Comparison of ENCODE assay signal across 9 cellular contexts in genomic region chr1:43992232-43992995, GRCh38. TPM values are rescaled to one million over a fixed set of nuclear protein-coding genes. Genes with fewer than 3 reads are reported as not detected.
DNase-seq lines count a peak whose midpoint lies in the region; ATAC-seq and TF ChIP-seq lines count a peak whose summit lies in the region.
"Had no signal": no experiment of that assay in that cellular context is flagged by ENCODE, and none has a peak within 500 bp of the region (broad histone marks: within the 10 kb centered on the region; RNA-seq: fewer than 3 reads in every experiment).

No MANE protein-coding gene starts in this region.

- H3K4me3 ChIP-seq in iPS-18a (ENCODE audit: low read length) (peak overlapping the region; percentile 74), suprapubic skin (peak overlapping the region; percentile 63)

- H3K36me3 ChIP-seq in iPS-18a (ENCODE audit: control insufficient read depth, low read depth, low read length) (no peaks in the 10 kb centered on the region), suprapubic skin (no peaks in the 10 kb centered on the region)

- no peak for ATAC-seq in activated CD8-positive, alpha-beta T cell treated with anti-CD3 and anti-CD28 coated beads, Interleukin-2, amount 10 ng/mL, durations not matched to agents 7 days and 5 days
- no peak for ATAC-seq in GM19455 (IDR thresholded peaks at IDR 0.05; ENCODE audit: unreplicated experiment)

- H3K27ac Mint-ChIP-seq in T-helper 1 cell treated with Interleukin-12 subunit alpha and Interleukin-12 subunit beta and Interleukin-4 antibody, amounts not matched to agents 30 μg/mL and 1 μg/mL, for 36 hours, result no peak overlapping the region
- H3K27ac Mint-ChIP-seq in activated CD8-positive, alpha-beta T cell treated with anti-CD3 and anti-CD28 coated beads, Interleukin-2, amount 10 ng/mL, durations not matched to agents 7 days and 5 days, result peak overlapping the region; percentile 1

- H3K27ac ChIP-seq in iPS-18a (ENCODE audit: low read length), result no peak overlapping the region
- H3K27ac ChIP-seq in suprapubic skin, result peak overlapping the region; percentile 71

- H3K9me3 Mint-ChIP-seq in T-helper 1 cell treated with Interleukin-12 subunit alpha and Interleukin-12 subunit beta and Interleukin-4 antibody, amounts not matched to agents 30 μg/mL and 1 μg/mL, for 36 hours, result no peaks in the 10 kb centered on the region
- H3K9me3 Mint-ChIP-seq in activated CD8-positive, alpha-beta T cell treated with anti-CD3 and anti-CD28 coated beads, Interleukin-2, amount 10 ng/mL, durations not matched to agents 7 days and 5 days (ENCODE audit: insufficient read depth), result no peaks in the 10 kb centered on the region

- no peak for TF ChIP-seq CTCF in suprapubic skin (IDR thresholded peaks at IDR 0.05)

- no peaks in the 10 kb centered on the region for H3K36me3 Mint-ChIP-seq in T-helper 1 cell treated with Interleukin-12 subunit alpha and Interleukin-12 subunit beta and Interleukin-4 antibody, amounts not matched to agents 30 μg/mL and 1 μg/mL, for 36 hours (ENCODE audit: low read depth)
- no peaks in the 10 kb centered on the region for H3K36me3 Mint-ChIP-seq in activated CD8-positive, alpha-beta T cell treated with anti-CD3 and anti-CD28 coated beads, Interleukin-2, amount 10 ng/mL, durations not matched to agents 7 days and 5 days (ENCODE audit: low read depth)

- peak overlapping the region; percentile 94 for H3K4me3 Mint-ChIP-seq in T-helper 1 cell treated with Interleukin-12 subunit alpha and Interleukin-12 subunit beta and Interleukin-4 antibody, amounts not matched to agents 30 μg/mL and 1 μg/mL, for 36 hours
- peak overlapping the region; percentile 89 for H3K4me3 Mint-ChIP-seq in activated CD8-positive, alpha-beta T cell treated with anti-CD3 and anti-CD28 coated beads, Interleukin-2, amount 10 ng/mL, durations not matched to agents 7 days and 5 days

- no peak for TF ChIP-seq EP300 in suprapubic skin (IDR thresholded peaks at IDR 0.05)

- H3K4me1 ChIP-seq in iPS-18a (ENCODE audit: control insufficient read depth, low read depth, low read length), result peaks cover 9% of the 10 kb centered on the region
- H3K4me1 ChIP-seq in suprapubic skin, result peaks cover 25% of the 10 kb centered on the region

- POLR2A ChIA-PET in activated CD8-positive, alpha-beta T cell treated with anti-CD3 and anti-CD28 coated beads, Interleukin-2, amount 10 ng/mL, durations not matched to agents 7 days and 5 days (lab: Charles Lee), result interaction anchor here (0.6 to 1.2 kb wide), 5 partner anchors 18 to 38 kb away, joined by 3 to 5 read pairs (median 3); partner anchors contain the start of genes ATP6V0B, DPH2 and SLC6A9

- H3K27me3 Mint-ChIP-seq in T-helper 1 cell treated with Interleukin-12 subunit alpha and Interleukin-12 subunit beta and Interleukin-4 antibody, amounts not matched to agents 30 μg/mL and 1 μg/mL, for 36 hours (ENCODE audit: low read depth), result no peaks in the 10 kb centered on the region
- no peaks in the 10 kb centered on the region for H3K27me3 Mint-ChIP-seq in activated CD8-positive, alpha-beta T cell treated with anti-CD3 and anti-CD28 coated beads, Interleukin-2, amount 10 ng/mL, durations not matched to agents 7 days and 5 days (ENCODE audit: low read depth)

- H3K9me3 ChIP-seq in iPS-18a (ENCODE audit: control insufficient read depth, low read depth, low read length) (no peaks in the 10 kb centered on the region), suprapubic skin (no peaks in the 10 kb centered on the region)

- CTCF ChIA-PET in activated CD8-positive, alpha-beta T cell treated with anti-CD3 and anti-CD28 coated beads, Interleukin-2, amount 10 ng/mL, durations not matched to agents 7 days and 5 days (lab: Charles Lee), result interaction anchor here (0.6 to 4.1 kb wide), 7 partner anchors 11 to 56 kb away, joined by 3 to 21 read pairs (median 3); partner anchors contain the start of gene ATP6V0B

- H3K9ac ChIP-seq in iPS-18a (ENCODE audit: low read length), result peak overlapping the region; percentile 5

- H3K27me3 ChIP-seq in iPS-18a (ENCODE audit: control insufficient read depth, insufficient read depth, low read length), result no peaks in the 10 kb centered on the region
- no peaks in the 10 kb centered on the region for H3K27me3 ChIP-seq in suprapubic skin

- WGBS in suprapubic skin, result 44% methylated on average over 11 of the region's 11 CpGs

- H3K4me1 Mint-ChIP-seq in T-helper 1 cell treated with Interleukin-12 subunit alpha and Interleukin-12 subunit beta and Interleukin-4 antibody, amounts not matched to agents 30 μg/mL and 1 μg/mL, for 36 hours (ENCODE audit: low read depth), result peaks cover 11% of the 10 kb centered on the region
- H3K4me1 Mint-ChIP-seq in activated CD8-positive, alpha-beta T cell treated with anti-CD3 and anti-CD28 coated beads, Interleukin-2, amount 10 ng/mL, durations not matched to agents 7 days and 5 days (ENCODE audit: low read depth), result peaks cover 28% of the 10 kb centered on the region

- TF ChIP-seq POLR2A in suprapubic skin (IDR thresholded peaks at IDR 0.05), result no peak

- DNase-seq in T-helper 1 cell (no peak), suprapubic skin (ENCODE audit: low spot score in 2 of 2) (peak in 1 of 2 donors; percentile 79), HCEC 1CT (no peak)
- no peak for DNase-seq in activated CD8-positive, alpha-beta T cell treated with anti-CD3 and anti-CD28 coated beads, Interleukin-2, amount 10 ng/mL, durations not matched to agents 7 days and 5 days
- DNase-seq in stimulated activated naive CD4-positive, alpha-beta T cell treated with Interleukin-2 at 50 U/mL for 16 hours (lab: John Stamatoyannopoulos, UW), result no peak
- DNase-seq: NCI-H2081 treated with DMSO at 0.1 percent for 48 hours had no signal

RNA-seq across cellular contexts. Expression of gene CCDC24, which starts 1.0 kb away (rescaled TPM):
- 1 to 10 TPM; 1.1 to 1.3 TPM for total RNA-seq in activated CD8-positive, alpha-beta T cell treated with anti-CD3 and anti-CD28 coated beads, Interleukin-2, amount 10 ng/mL, durations not matched to agents 7 days and 5 days
- total RNA-seq in suprapubic skin, result 1 to 10 TPM; 1.6 to 7.8 (median 3.7) TPM

RNA-seq across cellular contexts. Expression of gene B4GALT2, which starts 13.4 kb away (rescaled TPM):
- total RNA-seq in activated CD8-positive, alpha-beta T cell treated with anti-CD3 and anti-CD28 coated beads, Interleukin-2, amount 10 ng/mL, durations not matched to agents 7 days and 5 days, result 10 to 100 TPM; 20.1 to 20.2 TPM
- total RNA-seq in suprapubic skin, result 10 to 100 TPM; 21.4 to 51.4 (median 41.0) TPM

RNA-seq across cellular contexts. Expression of gene ATP6V0B, which starts 17.7 kb away (rescaled TPM):
- total RNA-seq in activated CD8-positive, alpha-beta T cell treated with anti-CD3 and anti-CD28 coated beads, Interleukin-2, amount 10 ng/mL, durations not matched to agents 7 days and 5 days, result 100 to 1,000 TPM; 116 to 117 TPM
- total RNA-seq in suprapubic skin, result 100 to 1,000 TPM in 3 of 4 donors, 10 to 100 TPM in 1; 95.2 to 193 (median 150) TPM

RNA-seq across cellular contexts. Expression of gene DPH2, which starts 22.6 kb away (rescaled TPM):
- total RNA-seq in activated CD8-positive, alpha-beta T cell treated with anti-CD3 and anti-CD28 coated beads, Interleukin-2, amount 10 ng/mL, durations not matched to agents 7 days and 5 days, result 10 to 100 TPM; 32.4 to 32.9 TPM
- 10 to 100 TPM; 27.8 to 64.4 (median 39.8) TPM for total RNA-seq in suprapubic skin

RNA-seq across cellular contexts. Expression of gene SLC6A9, which starts 38.8 kb away (rescaled TPM):
- total RNA-seq in activated CD8-positive, alpha-beta T cell treated with anti-CD3 and anti-CD28 coated beads, Interleukin-2, amount 10 ng/mL, durations not matched to agents 7 days and 5 days, result 1 to 10 TPM; 1.9 to 2.3 TPM
- 10 to 100 TPM; 59.2 to 95.4 (median 84.5) TPM for total RNA-seq in suprapubic skin
